Comparison of ENCODE assay signal across 9 cellular contexts in genomic region chr12:47207829-47208248, GRCh38.
A peak's percentile ranks its signal among the peaks of the same experiment; 100 is the strongest.
DNase-seq lines count a peak whose midpoint lies in the region; ATAC-seq, FAIRE-seq and TF ChIP-seq lines count a peak whose summit lies in the region.
"Had no signal": no experiment of that assay in that cellular context is flagged by ENCODE, and none has a peak within 500 bp of the region (broad histone marks: within the 10 kb centered on the region; RNA-seq: fewer than 3 reads in every experiment).

No MANE protein-coding gene starts in this region.

- peaks cover 8 to 46% of the 10 kb centered on the region in 2 experiments for H3K4me1 ChIP-seq in K562 (replicated peaks in 1 of 2; ENCODE audit: control insufficient read depth in 2 of 2, insufficient read depth in 2 of 2, low read length in 2 of 2)
- H3K4me1 ChIP-seq in heart left ventricle: peaks cover 0 to 30% (median 0%) of the 10 kb centered on the region in 12 donors

- H3K9ac ChIP-seq in K562 (ENCODE audit: insufficient read depth in 1 of 2, low read depth in 2 of 2, low read length in 2 of 2): peak overlapping the region in 1 of 2 experiments; percentile 36; a peak in 1 of 4 replicates

- no peaks in the 10 kb centered on the region for H3K79me2 ChIP-seq in K562 (ENCODE audit: control insufficient read depth, insufficient read depth, low read length)

- no peaks in the 10 kb centered on the region for H4K20me1 ChIP-seq in K562 (replicated peaks; ENCODE audit: control insufficient read depth, insufficient read depth, low read length)

- in situ Hi-C loops in K562 (cut with MboI): no loop called here

- peak overlapping the region; percentile 78 for H2AFZ ChIP-seq in K562 (ENCODE audit: low read depth, low read length)

- TF ChIP-seq CTCF in GM20000 (IDR thresholded peaks at IDR 0.05; ENCODE audit: extremely low read depth, missing control alignments) (no peak), K562 (IDR thresholded peaks at IDR 0.05 in 2 of 3, conservative IDR thresholded peaks at IDR 0.05 in 1 of 3; ENCODE audit: insufficient read depth in 2 of 3, low read depth in 1 of 3, low read length in 3 of 3) (no peak), heart left ventricle (IDR thresholded peaks at IDR 0.05) (no peak), RWPE1 (conservative IDR thresholded peaks at IDR 0.05; ENCODE audit: low read depth) (no peak)

- H3K4me3 ChIP-seq in K562 (no peak overlapping the region), heart left ventricle (no peak overlapping the region)
- H3K4me3 ChIP-seq: thoracic aorta had no signal

- H3K36me3 ChIP-seq in K562 (ENCODE audit: control insufficient read depth, insufficient read depth, low read length): no peaks in the 10 kb centered on the region
- H3K36me3 ChIP-seq in heart left ventricle: peaks cover 0 to 11% (median 0%) of the 10 kb centered on the region in 9 donors
- H3K36me3 ChIP-seq: thoracic aorta had no signal

- H3K9me3 ChIP-seq in K562 (replicated peaks; ENCODE audit: control insufficient read depth, insufficient read depth, low read depth, low read length) (no peaks in the 10 kb centered on the region; the same call in 1 of the 2 replicates), heart left ventricle (peaks cover 0 to 8% (median 0%) of the 10 kb centered on the region in 12 donors)
- H3K9me3 ChIP-seq: thoracic aorta had no signal

- no peak for TF ChIP-seq POLR2A in K562 (conservative IDR thresholded peaks at IDR 0.05)
- no peak for TF ChIP-seq POLR2A in heart left ventricle (IDR thresholded peaks at IDR 0.05)

- FAIRE-seq in K562 (lab: Jason Lieb, UNC): no peak

- H3K27me3 ChIP-seq in K562 (ENCODE audit: control insufficient read depth in 2 of 2, insufficient read depth in 2 of 2, low read length in 2 of 2): no peaks in the 10 kb centered on the region
- no peaks in the 10 kb centered on the region for H3K27me3 ChIP-seq in heart left ventricle

- CTCF ChIA-PET in K562 (lab: Yijun Ruan, JAX; ENCODE audit: low intra/inter-chr PET ratio): no interaction called here
- CTCF ChIA-PET in RWPE1 (lab: Yijun Ruan, JAX): interaction anchor here (0.6 kb wide), 1 partner anchor 117 kb away, joined by 9 read pairs; no protein-coding TSS in a partner anchor

- BruUV-seq in K562 (replicated peaks; lab: Mats Ljungman, UMichigan): no TSS peak

- TF ChIP-seq RAD21 in K562 (CRISPR knock-in tag; conservative IDR thresholded peaks at IDR 0.05 in 1 of 2, IDR thresholded peaks at IDR 0.05 in 1 of 2): no peak

- no peak for TF ChIP-seq EP300 in K562 (IDR thresholded peaks at IDR 0.05; ENCODE audit: low read length)

- H3K9me1 ChIP-seq in K562 (ENCODE audit: control insufficient read depth, insufficient read depth, low read length): peaks cover 3% of the 10 kb centered on the region

- DNase-seq in DMS53 (lab: John Stamatoyannopoulos, UW) (peak; percentile 74), GM20000 (ENCODE audit: low spot score) (peak; percentile 49), K562 (ENCODE audit: extremely low read depth in 1 of 4, low spot score in 3 of 4) (no peak), NCI-H2029 treated with DMSO at 0.1 percent for 48 hours (lab: John Stamatoyannopoulos, UW) (no peak), GOT3 (lab: John Stamatoyannopoulos, UW) (no peak), heart left ventricle (no peak), RWPE1 (ENCODE audit: low spot score) (no peak)

- WGBS in K562 (ENCODE audit: insufficient coverage, low coverage, missing lambda C conversion rate): 17% methylated on average over 3 of the region's 3 CpGs
- whole genome bisulfite sequencing in heart left ventricle, 4 donors: 69 to 80% (median 78%) methylated on average over 3 of the region's 3 CpGs

- POLR2A ChIA-PET in K562 (lab: Yijun Ruan, JAX) (interaction anchor here (1.0 to 1.5 kb wide), 4 partner anchors 8 to 18 kb away, joined by 3 to 5 read pairs (median 4); no protein-coding TSS in a partner anchor), RWPE1 (lab: Yijun Ruan, JAX; ENCODE audit: low non-redundant PET) (interaction anchor here (1.1 kb wide), 1 partner anchor 129 kb away, joined by 3 read pairs; no protein-coding TSS in a partner anchor)

- H3K27ac ChIP-seq in K562 (ENCODE audit: extremely low read depth, low read depth, low read length): peak overlapping the region; percentile 64; the same call in 1 of the 3 replicates
- H3K27ac ChIP-seq in heart left ventricle: peak overlapping the region in 2 of 12 donors; percentile 30 to 77
- H3K27ac ChIP-seq in RWPE1: no peak overlapping the region
- H3K27ac ChIP-seq: thoracic aorta had no signal

- peak; percentile 67 for ATAC-seq in HG03469 (IDR thresholded peaks at IDR 0.05; ENCODE audit: unreplicated experiment)
- ATAC-seq in K562: peak; percentile 14; the same call in 1 of the 3 replicates
- ATAC-seq in heart left ventricle: no peak

- intact Hi-C loops in K562 (cut with micrococcal nuclease) (no loop called here), heart left ventricle (cut with DNase I) (no loop called here)

- H3K4me2 ChIP-seq in K562 (ENCODE audit: insufficient read depth, low read length): no peak overlapping the region

TF ChIP-seq in K562, 482 proteins besides CTCF, POLR2A, EP300 and RAD21:
- no peak for TF ChIP-seq SRSF9 (IDR thresholded peaks at IDR 0.05; ENCODE audit: borderline replicate concordance, low read depth, low read length)
- TF ChIP-seq MCM5 (IDR thresholded peaks at IDR 0.05; ENCODE audit: low read depth): no peak
- TF ChIP-seq MTA3 (IDR thresholded peaks at IDR 0.05; ENCODE audit: borderline replicate concordance): no peak
- TF ChIP-seq CREB3 (tag; conservative IDR thresholded peaks at IDR 0.05; ENCODE audit: low read depth): peak; percentile 54; the same call in 1 of the 2 replicates
- TF ChIP-seq CXXC5 (CRISPR knock-in tag; IDR thresholded peaks at IDR 0.05): 0 out of 2 replicates have a peak, but pooled peaks have one; percentile 3
- no peak for TF ChIP-seq CHAMP1 (IDR thresholded peaks at IDR 0.05)
- TF ChIP-seq MXI1 (IDR thresholded peaks at IDR 0.05; ENCODE audit: low read depth, low read length): no peak
- peak; percentile 10; the same call in 1 of the 2 replicates for TF ChIP-seq POLR2H (tag; IDR thresholded peaks at IDR 0.05; ENCODE audit: low read depth)
- peak; percentile 56 for TF ChIP-seq L3MBTL2 (IDR thresholded peaks at IDR 0.05)
- no peak for TF ChIP-seq EZH2 (IDR thresholded peaks at IDR 0.05; ENCODE audit: borderline replicate concordance, low read depth, low read length)
- TF ChIP-seq RBBP5 (IDR thresholded peaks at IDR 0.05; ENCODE audit: borderline replicate concordance, insufficient read depth, low read length, poor library complexity, severe bottlenecking): no peak
- TF ChIP-seq PKNOX1 (IDR thresholded peaks at IDR 0.05): peak; percentile 37; the same call in 1 of the 2 replicates
- no peak for TF ChIP-seq RBFOX2 (IDR thresholded peaks at IDR 0.05; ENCODE audit: low read depth, low read length)
- no peak for TF ChIP-seq NR4A1 (CRISPR knock-in tag; IDR thresholded peaks at IDR 0.05)
- TF ChIP-seq NR4A1 (tag; IDR thresholded peaks at IDR 0.05): no peak
- TF ChIP-seq ZNF436 (CRISPR knock-in tag; IDR thresholded peaks at IDR 0.05): no peak
- no peak for TF ChIP-seq ZSCAN29 (IDR thresholded peaks at IDR 0.05)

Comparison
In these comparisons a context has a peak if more than half of its experiments do, and no peak if none do; other contexts are left out.
1. DNase-seq: peak in DMS53 (single experiment) and GM20000 (single experiment); none in K562 (0 of 4), NCI-H2029 treated with DMSO at 0.1 percent for 48 hours (single experiment), GOT3 (single experiment), heart left ventricle (0 of 5) and RWPE1 (single experiment).
2. ATAC-seq: peak in HG03469 (single experiment) and K562 (single experiment); none in heart left ventricle (0 of 4).